8 cellular contexts compared by ENCODE assay signal in genomic region chr10:118698421-118698820, GRCh38. TPM values are rescaled to one million over a fixed set of nuclear protein-coding genes. Genes with fewer than 3 reads are reported as not detected.
DNase-seq lines count a peak whose midpoint lies in the region; ATAC-seq and TF ChIP-seq lines count a peak whose summit lies in the region.

No MANE protein-coding gene starts in this region.

- ATAC-seq in GM19025 (IDR thresholded peaks at IDR 0.05; ENCODE audit: low read depth, unreplicated experiment), result peak; percentile 92
- ATAC-seq in HG03066 (IDR thresholded peaks at IDR 0.05; ENCODE audit: low read depth, unreplicated experiment), result peak; percentile 90
- peak; percentile 87 for ATAC-seq in SK-N-SH treated with all-trans-retinoic acid at 6 μM for 48 hours

- peak overlapping the region; percentile 83 for H3K4me3 Mint-ChIP-seq in activated naive CD4-positive, alpha-beta T cell treated with anti-CD3 and anti-CD28 coated beads, Interleukin-2, amount 50 U/mL, for 24 hours

- peaks cover 16% of the 10 kb centered on the region for H3K36me3 Mint-ChIP-seq in activated naive CD4-positive, alpha-beta T cell treated with anti-CD3 and anti-CD28 coated beads, Interleukin-2, amount 50 U/mL, for 24 hours

- peak; percentile 8 for DNase-seq in myocyte (ENCODE audit: low read depth)
- DNase-seq in SHP77 treated with DMSO at 0.1 percent for 48 hours (lab: John Stamatoyannopoulos, UW), result no peak
- no peak for DNase-seq in SKM-1 treated with dmso at 0.1 percent for 144 hours (lab: John Stamatoyannopoulos, UW; ENCODE audit: unreplicated experiment)
- no peak for DNase-seq in NCI-H1436 treated with DMSO at 0.1 percent for 48 hours (lab: John Stamatoyannopoulos, UW)

- peaks cover 76% of the 10 kb centered on the region for H3K4me1 Mint-ChIP-seq in activated naive CD4-positive, alpha-beta T cell treated with anti-CD3 and anti-CD28 coated beads, Interleukin-2, amount 50 U/mL, for 24 hours

- peak overlapping the region; percentile 73 for H3K27ac Mint-ChIP-seq in activated naive CD4-positive, alpha-beta T cell treated with anti-CD3 and anti-CD28 coated beads, Interleukin-2, amount 50 U/mL, for 24 hours

- H3K27me3 Mint-ChIP-seq in activated naive CD4-positive, alpha-beta T cell treated with anti-CD3 and anti-CD28 coated beads, Interleukin-2, amount 50 U/mL, for 24 hours, result no peaks in the 10 kb centered on the region

- no peaks in the 10 kb centered on the region for H3K9me3 Mint-ChIP-seq in activated naive CD4-positive, alpha-beta T cell treated with anti-CD3 and anti-CD28 coated beads, Interleukin-2, amount 50 U/mL, for 24 hours

TF ChIP-seq in SK-N-SH treated with all-trans-retinoic acid at 6 μM for 48 hours, 23 proteins besides CTCF, POLR2A, EP300 and RAD21:
- TF ChIP-seq CSDC2 (CRISPR knock-in tag; IDR thresholded peaks at IDR 0.05), result no peak
- peak; percentile 39; the same call in 1 of the 2 replicates for TF ChIP-seq ISL1 (CRISPR knock-in tag; IDR thresholded peaks at IDR 0.05)

RNA-seq across cellular contexts. Expression of gene CACUL1, which starts 56.3 kb away (rescaled TPM):
- 32.3 and 42.4 TPM in 2 replicates for total RNA-seq in myocyte
- 15.6 TPM for polyA plus RNA-seq in myocyte (2012)
